In the genomic region with DNA sequence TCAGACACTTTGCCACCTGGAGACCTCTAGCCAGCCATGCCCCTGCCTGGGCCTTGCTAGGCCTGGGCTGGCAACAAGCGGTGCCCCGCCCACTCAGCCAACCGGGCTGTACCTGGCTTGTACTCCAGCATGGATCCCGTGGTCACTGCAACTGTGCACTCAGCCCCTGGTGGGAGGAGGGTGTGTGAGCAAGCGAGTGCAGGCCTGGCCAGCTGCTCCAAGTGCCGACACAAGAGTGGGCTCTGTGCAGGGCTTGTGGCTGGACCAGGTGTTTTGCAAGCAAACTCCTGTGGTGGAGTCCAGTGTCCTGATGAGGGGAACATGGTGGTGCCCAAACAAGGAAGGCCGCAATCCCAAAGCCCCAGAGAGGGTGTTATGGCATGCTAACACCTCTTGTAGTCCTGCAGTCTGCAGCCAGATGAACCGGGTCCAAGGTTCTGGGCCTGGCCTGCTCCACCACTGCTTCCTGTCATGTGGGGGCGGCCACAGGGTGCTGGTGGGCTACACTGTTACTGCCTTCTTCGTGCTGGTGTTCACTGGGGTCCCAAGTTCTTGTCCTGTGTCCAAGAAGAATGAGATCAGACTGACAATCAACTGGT, we compare ENCODE assay signal across 16 cellular contexts.
DNase-seq lines count a peak whose midpoint lies in the region; ATAC-seq and TF ChIP-seq lines count a peak whose summit lies in the region.
"Had no signal": no experiment of that assay in that cellular context is flagged by ENCODE, and none has a peak within 500 bp of the region (broad histone marks: within the 10 kb centered on the region; RNA-seq: fewer than 3 reads in every experiment).

No MANE protein-coding gene starts in this region.

- H3K4me2 ChIP-seq in osteoblast (ENCODE audit: insufficient read depth, low read length), result no peak overlapping the region

- H4K20me1 ChIP-seq in osteoblast (ENCODE audit: insufficient read depth, low read length), result no peaks in the 10 kb centered on the region

- TF ChIP-seq CTCF in Panc1 (IDR thresholded peaks at IDR 0.05), result no peak
- no peak for TF ChIP-seq CTCF in osteoblast (IDR thresholded peaks at IDR 0.05; ENCODE audit: extremely low read depth, low read depth, low read length)
- TF ChIP-seq CTCF in esophagus squamous epithelium (IDR thresholded peaks at IDR 0.05), result no peak

- no peak overlapping the region for H3K4me3 Mint-ChIP-seq in activated CD8-positive, alpha-beta T cell treated with anti-CD3 and anti-CD28 coated beads, Interleukin-2, amount 10 ng/mL, durations not matched to agents 7 days and 5 days

- in situ Hi-C loops in Panc1 (cut with HindIII; ENCODE audit: low pct_unique_long_range_greater_than_20kb, low sequenced_read_pairs), result no loop called here

- H3K27me3 Mint-ChIP-seq in activated CD8-positive, alpha-beta T cell treated with anti-CD3 and anti-CD28 coated beads, Interleukin-2, amount 10 ng/mL, durations not matched to agents 7 days and 5 days (ENCODE audit: low read depth), result no peaks in the 10 kb centered on the region

- no peak for TF ChIP-seq POLR2A in esophagus squamous epithelium (IDR thresholded peaks at IDR 0.05)

- POLR2A ChIA-PET in Panc1 (lab: Charles Lee), result no interaction called here
- POLR2A ChIA-PET in activated CD8-positive, alpha-beta T cell treated with anti-CD3 and anti-CD28 coated beads, Interleukin-2, amount 10 ng/mL, durations not matched to agents 7 days and 5 days (lab: Charles Lee), result no interaction called here

- no peaks in the 10 kb centered on the region for H3K9me3 ChIP-seq in Panc1 (ENCODE audit: control insufficient read depth, insufficient read depth, low read depth, low read length)
- H3K9me3 ChIP-seq in osteoblast (ENCODE audit: low read depth, low read length), result no peaks in the 10 kb centered on the region
- no peaks in the 10 kb centered on the region for H3K9me3 ChIP-seq in esophagus squamous epithelium

- CTCF ChIA-PET in Panc1 (lab: Charles Lee), result no interaction called here
- CTCF ChIA-PET in activated CD8-positive, alpha-beta T cell treated with anti-CD3 and anti-CD28 coated beads, Interleukin-2, amount 10 ng/mL, durations not matched to agents 7 days and 5 days (lab: Charles Lee), result no interaction called here

- intact Hi-C loops in Panc1 (cut with micrococcal nuclease; ENCODE audit: unreplicated experiment), result no loop called here
- intact Hi-C loops in esophagus squamous epithelium (cut with DNase I), result loop anchor here (10.0 kb wide), 1 partner anchor 112 kb away; a partner anchor contains a TSS

- ATAC-seq in Panc1 (peak; percentile 71), esophagus mucosa (peak; percentile 28)
- no peak for ATAC-seq in activated CD8-positive, alpha-beta T cell treated with anti-CD3 and anti-CD28 coated beads, Interleukin-2, amount 10 ng/mL, durations not matched to agents 7 days and 5 days
- ATAC-seq: PC-3 had no signal

- peak; percentile 45 for DNase-seq in NCI-H510A (lab: John Stamatoyannopoulos, UW)
- DNase-seq in NCI-H510A treated with DMSO at 0.1 percent for 48 hours (lab: John Stamatoyannopoulos, UW), result no peak
- no peak for DNase-seq in Panc1 (ENCODE audit: low read depth, low spot score)
- peak; percentile 77 for DNase-seq in osteoblast (ENCODE audit: insufficient read length, low spot score, missing footprints)
- no peak for DNase-seq in activated CD8-positive, alpha-beta T cell treated with anti-CD3 and anti-CD28 coated beads, Interleukin-2, amount 10 ng/mL, durations not matched to agents 7 days and 5 days
- DNase-seq in GF-D8 (lab: John Stamatoyannopoulos, UW), result no peak
- DNase-seq in esophagus squamous epithelium (lab: John Stamatoyannopoulos, UW), result no peak
- DNase-seq: C1 segment of cervical spinal cord, COR-L47, DMS53, NCI-H1436 treated with DMSO at 0.1 percent for 48 hours, NCI-H2081 treated with DMSO at 0.1 percent for 48 hours, NCI-H526 treated with DMSO at 0.1 percent for 48 hours, PC-3 had no signal

- H3K27me3 ChIP-seq in Panc1 (ENCODE audit: control insufficient read depth, insufficient read depth, low read length) (no peaks in the 10 kb centered on the region), osteoblast (ENCODE audit: insufficient read depth, low read length) (no peaks in the 10 kb centered on the region), esophagus squamous epithelium (no peaks in the 10 kb centered on the region)

- H3K9me3 Mint-ChIP-seq in activated CD8-positive, alpha-beta T cell treated with anti-CD3 and anti-CD28 coated beads, Interleukin-2, amount 10 ng/mL, durations not matched to agents 7 days and 5 days (ENCODE audit: insufficient read depth), result no peaks in the 10 kb centered on the region

- peaks cover 1% of the 10 kb centered on the region for H3K4me1 Mint-ChIP-seq in activated CD8-positive, alpha-beta T cell treated with anti-CD3 and anti-CD28 coated beads, Interleukin-2, amount 10 ng/mL, durations not matched to agents 7 days and 5 days (ENCODE audit: low read depth)

- H3K4me3 ChIP-seq in Panc1 (ENCODE audit: low read depth in 2 of 2, low read length in 2 of 2) (no peak overlapping the region), osteoblast (ENCODE audit: insufficient read depth, low read length) (no peak overlapping the region), esophagus squamous epithelium (no peak overlapping the region)

- H3K4me1 ChIP-seq in Panc1 (ENCODE audit: control insufficient read depth, insufficient read depth, low read length) (peaks cover 14% of the 10 kb centered on the region; the same call in 1 of the 2 replicates), osteoblast (ENCODE audit: insufficient read depth, low read length) (peaks cover 32% of the 10 kb centered on the region), esophagus squamous epithelium (peaks cover 15 to 36% (median 27%) of the 10 kb centered on the region in 3 donors)

- BruUV-seq in Panc1 (replicated peaks; lab: Mats Ljungman, UMichigan), result no TSS peak

- no peak overlapping the region for H3K27ac ChIP-seq in Panc1 (ENCODE audit: low read length)
- H3K27ac ChIP-seq in osteoblast (ENCODE audit: low read depth, low read length), result no peak overlapping the region
- no peak overlapping the region for H3K27ac ChIP-seq in esophagus squamous epithelium
- H3K27ac ChIP-seq: 22Rv1 had no signal

- no peak overlapping the region for H3K27ac Mint-ChIP-seq in activated CD8-positive, alpha-beta T cell treated with anti-CD3 and anti-CD28 coated beads, Interleukin-2, amount 10 ng/mL, durations not matched to agents 7 days and 5 days

- no peaks in the 10 kb centered on the region for H3K36me3 Mint-ChIP-seq in activated CD8-positive, alpha-beta T cell treated with anti-CD3 and anti-CD28 coated beads, Interleukin-2, amount 10 ng/mL, durations not matched to agents 7 days and 5 days (ENCODE audit: low read depth)

- no peaks in the 10 kb centered on the region for H3K79me2 ChIP-seq in osteoblast (ENCODE audit: insufficient read depth, low read length)

- 75 to 80% methylated on average over 4 to 5 of the region's 10 CpGs for WGBS in esophagus squamous epithelium, 2 donors

- H3K36me3 ChIP-seq in Panc1 (ENCODE audit: control insufficient read depth, insufficient read depth, low read length), result no peaks in the 10 kb centered on the region
- H3K36me3 ChIP-seq in osteoblast (ENCODE audit: insufficient read depth, low read length), result no peaks in the 10 kb centered on the region
- no peaks in the 10 kb centered on the region for H3K36me3 ChIP-seq in esophagus squamous epithelium

- peak overlapping the region; percentile 34 for H2AFZ ChIP-seq in osteoblast (ENCODE audit: low read length)

Comparison
In these comparisons a context has a peak if more than half of its experiments do, and no peak if none do; other contexts are left out.
1. DNase-seq: peak in NCI-H510A (single experiment) and osteoblast (single experiment); none in NCI-H510A treated with DMSO at 0.1 percent for 48 hours (single experiment), Panc1 (single experiment), activated CD8-positive, alpha-beta T cell treated with anti-CD3 and anti-CD28 coated beads, Interleukin-2, amount 10 ng/mL, durations not matched to agents 7 days and 5 days (single experiment), GF-D8 (single experiment) and esophagus squamous epithelium (single experiment).